In the genomic region with DNA sequence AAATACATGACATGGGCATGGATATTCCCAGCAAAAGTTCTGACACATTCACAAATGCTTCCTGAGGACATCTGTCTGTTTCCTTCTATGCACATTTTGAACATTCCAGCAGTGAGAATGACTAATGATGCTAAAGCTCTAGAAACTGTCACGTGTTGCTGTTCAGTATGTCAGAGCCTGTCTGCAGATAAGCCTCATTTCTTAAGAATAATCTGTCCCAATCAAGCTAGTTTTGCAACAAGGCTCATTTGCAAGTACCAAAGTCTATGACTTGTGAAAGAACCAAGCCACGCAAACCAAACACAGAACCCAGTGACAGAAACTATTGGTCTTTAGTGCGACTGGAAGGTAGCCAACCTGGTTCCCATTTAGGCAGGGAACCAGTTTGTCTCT, we compare ENCODE assay signal across 8 cellular contexts.
DNase-seq lines count a peak whose midpoint lies in the region; ATAC-seq and TF ChIP-seq lines count a peak whose summit lies in the region.
"Had no signal": no experiment of that assay in that cellular context is flagged by ENCODE, and none has a peak within 500 bp of the region (broad histone marks: within the 10 kb centered on the region; RNA-seq: fewer than 3 reads in every experiment).

No MANE protein-coding gene starts in this region.

- H3K27ac ChIP-seq in tibial artery = peak overlapping the region; percentile 58 to 63

- H3K9me3 ChIP-seq in tibial artery = no peaks in the 10 kb centered on the region

- no peaks in the 10 kb centered on the region for H3K27me3 ChIP-seq in kidney epithelial cell (ENCODE audit: control insufficient read depth, insufficient read depth, low read length)
- no peaks in the 10 kb centered on the region for H3K27me3 ChIP-seq in tibial artery

- ATAC-seq in GM18517 (IDR thresholded peaks at IDR 0.05; ENCODE audit: unreplicated experiment) = no peak

- H3K4me3 ChIP-seq in kidney epithelial cell (ENCODE audit: low read depth, low read length) (no peak overlapping the region), tibial artery (no peak overlapping the region)

- H3K36me3 ChIP-seq in kidney epithelial cell (ENCODE audit: control insufficient read depth, insufficient read depth, low read length) (no peaks in the 10 kb centered on the region), tibial artery (no peaks in the 10 kb centered on the region)

- TF ChIP-seq CTCF in kidney epithelial cell (IDR thresholded peaks at IDR 0.05; ENCODE audit: insufficient read depth, low read length, poor library complexity, severe bottlenecking) = no peak
- TF ChIP-seq CTCF in tibial artery (IDR thresholded peaks at IDR 0.05) = no peak

- DNase-seq in HT1080 (ENCODE audit: low read depth) (peak; percentile 90), amniotic epithelial cell (ENCODE audit: low read depth) (peak; percentile 99), kidney epithelial cell (ENCODE audit: low read depth) (peak; percentile 81), tibial artery (peak; percentile 45 to 71), NCI-H2107 treated with DMSO at 0.1 percent for 48 hours (lab: John Stamatoyannopoulos, UW; ENCODE audit: unreplicated experiment) (no peak), pons (ENCODE audit: low spot score) (no peak)
- DNase-seq: NCI-H345 had no signal

- intact Hi-C loops in tibial artery (cut with DNase I; ENCODE audit: low total_unique reads) = no loop called here

- peaks cover 0 to 74% (median 42%) of the 10 kb centered on the region in 4 donors for H3K4me1 ChIP-seq in tibial artery

Comparison
In these comparisons a context has a peak if more than half of its experiments do, and no peak if none do; other contexts are left out.
1. DNase-seq: peak in HT1080 (single experiment), amniotic epithelial cell (single experiment), kidney epithelial cell (single experiment) and tibial artery (2 of 2); none in NCI-H2107 treated with DMSO at 0.1 percent for 48 hours (single experiment) and pons (single experiment).